1 cellular context compared by ENCODE assay signal in the genomic region with DNA sequence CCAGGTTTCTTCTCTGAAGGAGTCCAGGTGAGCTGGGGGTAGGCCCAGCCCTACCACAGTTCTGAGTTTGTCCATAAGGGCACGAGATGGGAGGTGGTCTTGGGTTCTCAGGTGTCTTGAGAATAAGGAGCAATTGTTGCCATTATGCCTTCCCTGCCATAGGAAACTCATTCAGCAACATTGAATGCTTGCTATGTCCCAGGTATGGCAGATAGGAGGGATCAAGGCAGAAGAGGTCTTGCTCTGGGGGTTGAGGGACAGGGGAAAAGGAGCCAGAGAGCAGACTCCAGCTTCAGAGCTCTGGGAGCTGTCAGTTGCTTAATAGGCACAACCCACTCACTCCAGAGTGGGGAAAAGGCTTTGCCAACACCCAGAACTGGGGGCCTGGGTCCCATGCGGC.
TF ChIP-seq lines count a peak whose summit lies in the region.

No MANE protein-coding gene starts in this region.

TF ChIP-seq in IMR-90, 13 proteins besides CTCF, POLR2A, EP300 and RAD21:
- TF ChIP-seq, protein P1, sequence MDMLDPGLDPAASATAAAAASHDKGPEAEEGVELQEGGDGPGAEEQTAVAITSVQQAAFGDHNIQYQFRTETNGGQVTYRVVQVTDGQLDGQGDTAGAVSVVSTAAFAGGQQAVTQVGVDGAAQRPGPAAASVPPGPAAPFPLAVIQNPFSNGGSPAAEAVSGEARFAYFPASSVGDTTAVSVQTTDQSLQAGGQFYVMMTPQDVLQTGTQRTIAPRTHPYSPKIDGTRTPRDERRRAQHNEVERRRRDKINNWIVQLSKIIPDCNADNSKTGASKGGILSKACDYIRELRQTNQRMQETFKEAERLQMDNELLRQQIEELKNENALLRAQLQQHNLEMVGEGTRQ (IDR thresholded peaks at IDR 0.05; ENCODE audit: low read depth, low read length) = no peak
- TF ChIP-seq MXI1 (IDR thresholded peaks at IDR 0.05; ENCODE audit: borderline replicate concordance, low read depth, low read length) (no peak), SMC3 (IDR thresholded peaks at IDR 0.05; ENCODE audit: low read depth, low read length) (no peak), CHD1 (IDR thresholded peaks at IDR 0.05; ENCODE audit: low read depth, low read length) (no peak; the same call in 1 of the 2 replicates), BHLHE40 (IDR thresholded peaks at IDR 0.05; ENCODE audit: low read depth, low read length) (no peak), MAFK (IDR thresholded peaks at IDR 0.05; ENCODE audit: low read depth, low read length) (no peak), RCOR1 (IDR thresholded peaks at IDR 0.05; ENCODE audit: insufficient replicate concordance, low read length) (no peak), CEBPB (IDR thresholded peaks at IDR 0.05; ENCODE audit: low read depth, low read length) (no peak; the same call in 1 of the 2 replicates), NFE2L2 (IDR thresholded peaks at IDR 0.05; ENCODE audit: low read depth, low read length) (no peak), MAZ (IDR thresholded peaks at IDR 0.05; ENCODE audit: borderline replicate concordance, low read depth, low read length) (no peak), RFX5 (IDR thresholded peaks at IDR 0.05; ENCODE audit: low read depth, low read length) (no peak), FOS (IDR thresholded peaks at IDR 0.05; ENCODE audit: low read depth, low read length) (no peak)
- TF ChIP-seq, protein P2, sequence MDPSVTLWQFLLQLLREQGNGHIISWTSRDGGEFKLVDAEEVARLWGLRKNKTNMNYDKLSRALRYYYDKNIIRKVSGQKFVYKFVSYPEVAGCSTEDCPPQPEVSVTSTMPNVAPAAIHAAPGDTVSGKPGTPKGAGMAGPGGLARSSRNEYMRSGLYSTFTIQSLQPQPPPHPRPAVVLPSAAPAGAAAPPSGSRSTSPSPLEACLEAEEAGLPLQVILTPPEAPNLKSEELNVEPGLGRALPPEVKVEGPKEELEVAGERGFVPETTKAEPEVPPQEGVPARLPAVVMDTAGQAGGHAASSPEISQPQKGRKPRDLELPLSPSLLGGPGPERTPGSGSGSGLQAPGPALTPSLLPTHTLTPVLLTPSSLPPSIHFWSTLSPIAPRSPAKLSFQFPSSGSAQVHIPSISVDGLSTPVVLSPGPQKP (IDR thresholded peaks at IDR 0.05; ENCODE audit: borderline replicate concordance, low read depth, low read length) = no peak
